Comparison of ENCODE assay signal across 8 cellular contexts in the genomic region with DNA sequence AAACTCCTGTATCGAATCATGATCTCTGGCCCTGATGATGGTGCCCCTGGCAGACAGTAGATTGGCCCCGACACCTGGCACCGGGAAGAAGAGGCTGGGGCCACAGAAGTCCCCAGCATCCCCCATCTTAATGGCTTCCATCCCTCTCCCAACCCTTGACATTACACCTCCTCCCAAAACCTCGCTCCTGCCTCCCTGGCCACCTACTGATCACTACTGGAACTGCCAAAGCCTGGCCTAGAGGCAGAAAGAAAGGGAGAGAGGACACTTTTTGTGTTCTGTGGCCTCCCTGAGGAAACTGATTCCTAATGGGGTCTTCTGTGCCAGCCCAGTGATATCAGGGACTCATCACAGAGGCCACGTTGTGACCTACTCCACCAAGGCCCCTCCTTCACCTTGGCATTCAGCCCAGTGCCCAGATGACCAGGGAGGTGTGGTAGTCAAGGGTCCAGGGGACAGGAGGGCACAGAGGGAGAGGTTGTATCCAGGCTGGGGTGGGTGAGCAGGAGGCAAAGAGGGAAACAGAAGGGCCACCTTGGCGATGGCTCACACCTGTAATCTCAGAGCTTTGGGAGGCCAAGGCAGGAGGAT. TPM values are rescaled to one million over a fixed set of nuclear protein-coding genes. Genes with fewer than 3 reads are reported as not detected.
DNase-seq lines count a peak whose midpoint lies in the region; ATAC-seq and TF ChIP-seq lines count a peak whose summit lies in the region.

No MANE protein-coding gene starts in this region.

- peak; percentile 73 for ATAC-seq in activated CD8-positive, alpha-beta T cell treated with anti-CD3 and anti-CD28 coated beads, Interleukin-2, amount 10 ng/mL, durations not matched to agents 7 days and 5 days
- ATAC-seq in left lobe of liver: peak; percentile 89

- no peak for TF ChIP-seq CTCF in vagina (IDR thresholded peaks at IDR 0.05)

- H3K4me1 Mint-ChIP-seq in activated CD8-positive, alpha-beta T cell treated with anti-CD3 and anti-CD28 coated beads, Interleukin-2, amount 10 ng/mL, durations not matched to agents 7 days and 5 days (ENCODE audit: low read depth): peaks cover 6% of the 10 kb centered on the region

- intact Hi-C loops in vagina (cut with DNase I): no loop called here

- no peaks in the 10 kb centered on the region for H3K9me3 Mint-ChIP-seq in activated CD8-positive, alpha-beta T cell treated with anti-CD3 and anti-CD28 coated beads, Interleukin-2, amount 10 ng/mL, durations not matched to agents 7 days and 5 days (ENCODE audit: insufficient read depth)

- CTCF ChIA-PET in activated CD8-positive, alpha-beta T cell treated with anti-CD3 and anti-CD28 coated beads, Interleukin-2, amount 10 ng/mL, durations not matched to agents 7 days and 5 days (lab: Charles Lee): interaction anchor here (0.9 kb wide), 1 partner anchor 32 kb away, joined by 3 read pairs; no protein-coding TSS in a partner anchor

- no peaks in the 10 kb centered on the region for H3K27me3 Mint-ChIP-seq in activated CD8-positive, alpha-beta T cell treated with anti-CD3 and anti-CD28 coated beads, Interleukin-2, amount 10 ng/mL, durations not matched to agents 7 days and 5 days (ENCODE audit: low read depth)

- TF ChIP-seq POLR2A in vagina (IDR thresholded peaks at IDR 0.05): no peak

- no peak overlapping the region for H3K4me3 ChIP-seq in Jurkat, Clone E6-1 (ENCODE audit: low read length)
- H3K4me3 ChIP-seq in vagina: no peak overlapping the region

- H3K27ac ChIP-seq in vagina: no peak overlapping the region

- H3K4me3 Mint-ChIP-seq in activated CD8-positive, alpha-beta T cell treated with anti-CD3 and anti-CD28 coated beads, Interleukin-2, amount 10 ng/mL, durations not matched to agents 7 days and 5 days: no peak overlapping the region

- H3K9me3 ChIP-seq in vagina: no peaks in the 10 kb centered on the region

- H3K36me3 Mint-ChIP-seq in activated CD8-positive, alpha-beta T cell treated with anti-CD3 and anti-CD28 coated beads, Interleukin-2, amount 10 ng/mL, durations not matched to agents 7 days and 5 days (ENCODE audit: low read depth): no peaks in the 10 kb centered on the region

- H3K4me1 ChIP-seq in vagina: no peaks in the 10 kb centered on the region

- H3K27ac Mint-ChIP-seq in activated CD8-positive, alpha-beta T cell treated with anti-CD3 and anti-CD28 coated beads, Interleukin-2, amount 10 ng/mL, durations not matched to agents 7 days and 5 days: no peak overlapping the region

- DNase-seq in EH (ENCODE audit: low read depth) (peak; percentile 18), left lobe of liver (ENCODE audit: low spot score) (no peak), vagina (ENCODE audit: extremely low spot score in 2 of 2) (no peak), DMS79 (lab: John Stamatoyannopoulos, UW) (no peak), amniotic stem cell (lab: John Stamatoyannopoulos, UW) (no peak), DMS153 (lab: John Stamatoyannopoulos, UW) (no peak)
- DNase-seq in Jurkat, Clone E6-1 (ENCODE audit: low read depth, low spot score): peak; percentile 11
- peak; percentile 42 for DNase-seq in activated CD8-positive, alpha-beta T cell treated with anti-CD3 and anti-CD28 coated beads, Interleukin-2, amount 10 ng/mL, durations not matched to agents 7 days and 5 days

- H3K27me3 ChIP-seq in vagina: no peaks in the 10 kb centered on the region

- no peaks in the 10 kb centered on the region for H3K36me3 ChIP-seq in vagina

- POLR2A ChIA-PET in activated CD8-positive, alpha-beta T cell treated with anti-CD3 and anti-CD28 coated beads, Interleukin-2, amount 10 ng/mL, durations not matched to agents 7 days and 5 days (lab: Charles Lee): no interaction called here

RNA-seq across cellular contexts. Expression of gene C20orf173, which starts 6.1 kb away (rescaled TPM):
- not detected for polyA plus RNA-seq in Jurkat, Clone E6-1 (2012; ENCODE audit: insufficient read depth, insufficient read length)
- not detected for total RNA-seq in activated CD8-positive, alpha-beta T cell treated with anti-CD3 and anti-CD28 coated beads, Interleukin-2, amount 10 ng/mL, durations not matched to agents 7 days and 5 days
- total RNA-seq in left lobe of liver: not detected
- total RNA-seq in vagina: not detected

RNA-seq across cellular contexts. Expression of gene ERGIC3, which starts 18.5 kb away (rescaled TPM):
- polyA plus RNA-seq in Jurkat, Clone E6-1 (2012; ENCODE audit: insufficient read depth, insufficient read length): 219 TPM
- total RNA-seq in activated CD8-positive, alpha-beta T cell treated with anti-CD3 and anti-CD28 coated beads, Interleukin-2, amount 10 ng/mL, durations not matched to agents 7 days and 5 days: 100 to 1,000 TPM; 114 to 122 TPM
- total RNA-seq in left lobe of liver (107 TPM), vagina (113 TPM)

Comparison
In these comparisons a context has a peak if more than half of its experiments do, and no peak if none do; other contexts are left out.
1. DNase-seq: peak in EH (single experiment), Jurkat, Clone E6-1 (single experiment) and activated CD8-positive, alpha-beta T cell treated with anti-CD3 and anti-CD28 coated beads, Interleukin-2, amount 10 ng/mL, durations not matched to agents 7 days and 5 days (single experiment); none in left lobe of liver (single experiment), vagina (0 of 2), DMS79 (single experiment), amniotic stem cell (single experiment) and DMS153 (single experiment).